1 cellular context compared by ENCODE assay signal in the genomic region with DNA sequence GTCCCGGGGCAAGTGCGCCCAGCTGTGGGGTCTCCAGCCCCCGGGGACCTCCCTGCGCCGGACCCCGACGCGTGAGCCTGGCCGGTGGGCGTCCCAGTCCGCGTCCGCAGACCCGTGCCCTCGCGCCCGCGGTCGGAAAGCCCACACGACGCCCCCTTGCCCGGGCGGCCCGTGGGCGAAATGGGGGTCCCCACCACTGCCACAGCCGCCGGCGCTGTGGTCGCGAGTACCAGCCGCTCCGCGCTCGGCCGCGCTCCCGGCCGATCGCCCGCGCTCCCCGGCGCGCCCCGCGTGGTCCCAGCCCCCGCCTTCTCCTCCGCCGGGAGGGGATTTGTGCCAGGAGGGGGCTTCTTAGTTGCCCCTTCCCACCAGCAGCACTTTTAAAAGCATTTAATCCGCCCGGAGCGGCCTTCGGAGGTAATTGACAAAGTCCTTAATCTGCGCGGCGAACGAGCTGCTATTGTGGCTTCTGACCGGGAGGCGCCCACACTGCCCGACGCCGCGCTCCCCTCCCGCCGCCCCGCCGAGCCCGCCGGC.
TF ChIP-seq lines count a peak whose summit lies in the region.

No MANE protein-coding gene starts in this region.

TF ChIP-seq in HEK293, 187 proteins besides CTCF, POLR2A, EP300 and RAD21 (continued from another document):
- TF ChIP-seq SP2 (tag by site-specific recombination; IDR thresholded peaks at IDR 0.05) = no peak
- TF ChIP-seq, protein P1, sequence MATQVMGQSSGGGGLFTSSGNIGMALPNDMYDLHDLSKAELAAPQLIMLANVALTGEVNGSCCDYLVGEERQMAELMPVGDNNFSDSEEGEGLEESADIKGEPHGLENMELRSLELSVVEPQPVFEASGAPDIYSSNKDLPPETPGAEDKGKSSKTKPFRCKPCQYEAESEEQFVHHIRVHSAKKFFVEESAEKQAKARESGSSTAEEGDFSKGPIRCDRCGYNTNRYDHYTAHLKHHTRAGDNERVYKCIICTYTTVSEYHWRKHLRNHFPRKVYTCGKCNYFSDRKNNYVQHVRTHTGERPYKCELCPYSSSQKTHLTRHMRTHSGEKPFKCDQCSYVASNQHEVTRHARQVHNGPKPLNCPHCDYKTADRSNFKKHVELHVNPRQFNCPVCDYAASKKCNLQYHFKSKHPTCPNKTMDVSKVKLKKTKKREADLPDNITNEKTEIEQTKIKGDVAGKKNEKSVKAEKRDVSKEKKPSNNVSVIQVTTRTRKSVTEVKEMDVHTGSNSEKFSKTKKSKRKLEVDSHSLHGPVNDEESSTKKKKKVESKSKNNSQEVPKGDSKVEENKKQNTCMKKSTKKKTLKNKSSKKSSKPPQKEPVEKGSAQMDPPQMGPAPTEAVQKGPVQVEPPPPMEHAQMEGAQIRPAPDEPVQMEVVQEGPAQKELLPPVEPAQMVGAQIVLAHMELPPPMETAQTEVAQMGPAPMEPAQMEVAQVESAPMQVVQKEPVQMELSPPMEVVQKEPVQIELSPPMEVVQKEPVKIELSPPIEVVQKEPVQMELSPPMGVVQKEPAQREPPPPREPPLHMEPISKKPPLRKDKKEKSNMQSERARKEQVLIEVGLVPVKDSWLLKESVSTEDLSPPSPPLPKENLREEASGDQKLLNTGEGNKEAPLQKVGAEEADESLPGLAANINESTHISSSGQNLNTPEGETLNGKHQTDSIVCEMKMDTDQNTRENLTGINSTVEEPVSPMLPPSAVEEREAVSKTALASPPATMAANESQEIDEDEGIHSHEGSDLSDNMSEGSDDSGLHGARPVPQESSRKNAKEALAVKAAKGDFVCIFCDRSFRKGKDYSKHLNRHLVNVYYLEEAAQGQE (tag by site-specific recombination; IDR thresholded peaks at IDR 0.05) = no peak
- TF ChIP-seq GLIS2 (tag by site-specific recombination; IDR thresholded peaks at IDR 0.05) = peak; percentile 44; the same call in 1 of the 2 replicates
- TF ChIP-seq, protein P2, sequence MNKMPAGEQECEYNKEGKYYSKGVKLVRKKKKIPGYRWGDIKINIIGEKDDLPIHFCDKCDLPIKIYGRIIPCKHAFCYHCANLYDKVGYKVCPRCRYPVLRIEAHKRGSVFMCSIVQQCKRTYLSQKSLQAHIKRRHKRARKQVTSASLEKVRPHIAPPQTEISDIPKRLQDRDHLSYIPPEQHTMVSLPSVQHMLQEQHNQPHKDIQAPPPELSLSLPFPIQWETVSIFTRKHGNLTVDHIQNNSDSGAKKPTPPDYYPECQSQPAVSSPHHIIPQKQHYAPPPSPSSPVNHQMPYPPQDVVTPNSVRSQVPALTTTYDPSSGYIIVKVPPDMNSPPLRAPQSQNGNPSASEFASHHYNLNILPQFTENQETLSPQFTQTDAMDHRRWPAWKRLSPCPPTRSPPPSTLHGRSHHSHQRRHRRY (tag by site-specific recombination; IDR thresholded peaks at IDR 0.05) = no peak
- TF ChIP-seq ZNF596 (tag by site-specific recombination; IDR thresholded peaks at IDR 0.05) = no peak
- TF ChIP-seq KLF10 (tag by site-specific recombination; IDR thresholded peaks at IDR 0.05) = no peak
- TF ChIP-seq, protein P3, sequence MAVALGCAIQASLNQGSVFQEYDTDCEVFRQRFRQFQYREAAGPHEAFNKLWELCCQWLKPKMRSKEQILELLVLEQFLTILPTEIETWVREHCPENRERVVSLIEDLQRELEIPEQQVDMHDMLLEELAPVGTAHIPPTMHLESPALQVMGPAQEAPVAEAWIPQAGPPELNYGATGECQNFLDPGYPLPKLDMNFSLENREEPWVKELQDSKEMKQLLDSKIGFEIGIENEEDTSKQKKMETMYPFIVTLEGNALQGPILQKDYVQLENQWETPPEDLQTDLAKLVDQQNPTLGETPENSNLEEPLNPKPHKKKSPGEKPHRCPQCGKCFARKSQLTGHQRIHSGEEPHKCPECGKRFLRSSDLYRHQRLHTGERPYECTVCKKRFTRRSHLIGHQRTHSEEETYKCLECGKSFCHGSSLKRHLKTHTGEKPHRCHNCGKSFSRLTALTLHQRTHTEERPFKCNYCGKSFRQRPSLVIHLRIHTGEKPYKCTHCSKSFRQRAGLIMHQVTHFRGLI (tag by site-specific recombination; IDR thresholded peaks at IDR 0.05) = no peak
- no peak for TF ChIP-seq OSR2 (tag by site-specific recombination; IDR thresholded peaks at IDR 0.05)
- TF ChIP-seq ZNF621 (tag by site-specific recombination; IDR thresholded peaks at IDR 0.05) = no peak
- no peak for TF ChIP-seq ZNF776 (tag by site-specific recombination; IDR thresholded peaks at IDR 0.05; ENCODE audit: borderline replicate concordance)
- TF ChIP-seq, protein P4, sequence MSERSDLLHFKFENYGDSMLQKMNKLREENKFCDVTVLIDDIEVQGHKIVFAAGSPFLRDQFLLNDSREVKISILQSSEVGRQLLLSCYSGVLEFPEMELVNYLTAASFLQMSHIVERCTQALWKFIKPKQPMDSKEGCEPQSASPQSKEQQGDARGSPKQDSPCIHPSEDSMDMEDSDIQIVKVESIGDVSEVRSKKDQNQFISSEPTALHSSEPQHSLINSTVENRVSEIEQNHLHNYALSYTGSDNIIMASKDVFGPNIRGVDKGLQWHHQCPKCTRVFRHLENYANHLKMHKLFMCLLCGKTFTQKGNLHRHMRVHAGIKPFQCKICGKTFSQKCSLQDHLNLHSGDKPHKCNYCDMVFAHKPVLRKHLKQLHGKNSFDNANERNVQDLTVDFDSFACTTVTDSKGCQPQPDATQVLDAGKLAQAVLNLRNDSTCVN (tag by site-specific recombination; optimal IDR thresholded peaks at IDR 0.05) = peak; percentile 55
- TF ChIP-seq TCF7L2 (IDR thresholded peaks at IDR 0.05; ENCODE audit: borderline replicate concordance, low read depth, low read length) = no peak
- TF ChIP-seq ZBTB20 (tag by site-specific recombination; IDR thresholded peaks at IDR 0.05) = 0 out of 2 replicates have a peak, but pooled peaks have one; percentile 1
- no peak for TF ChIP-seq ZNF529 (tag by site-specific recombination; IDR thresholded peaks at IDR 0.05; ENCODE audit: insufficient replicate concordance)
- no peak for TF ChIP-seq HOXD13 (CRISPR knock-in tag; IDR thresholded peaks at IDR 0.05; ENCODE audit: borderline replicate concordance)
- TF ChIP-seq ZNF391 (tag by site-specific recombination; IDR thresholded peaks at IDR 0.05; ENCODE audit: borderline replicate concordance, low read depth) = no peak
- TF ChIP-seq ZNF140 (tag by site-specific recombination; IDR thresholded peaks at IDR 0.05) = no peak
- no peak for TF ChIP-seq OVOL3 (tag by site-specific recombination; IDR thresholded peaks at IDR 0.05)
- TF ChIP-seq, protein P5, sequence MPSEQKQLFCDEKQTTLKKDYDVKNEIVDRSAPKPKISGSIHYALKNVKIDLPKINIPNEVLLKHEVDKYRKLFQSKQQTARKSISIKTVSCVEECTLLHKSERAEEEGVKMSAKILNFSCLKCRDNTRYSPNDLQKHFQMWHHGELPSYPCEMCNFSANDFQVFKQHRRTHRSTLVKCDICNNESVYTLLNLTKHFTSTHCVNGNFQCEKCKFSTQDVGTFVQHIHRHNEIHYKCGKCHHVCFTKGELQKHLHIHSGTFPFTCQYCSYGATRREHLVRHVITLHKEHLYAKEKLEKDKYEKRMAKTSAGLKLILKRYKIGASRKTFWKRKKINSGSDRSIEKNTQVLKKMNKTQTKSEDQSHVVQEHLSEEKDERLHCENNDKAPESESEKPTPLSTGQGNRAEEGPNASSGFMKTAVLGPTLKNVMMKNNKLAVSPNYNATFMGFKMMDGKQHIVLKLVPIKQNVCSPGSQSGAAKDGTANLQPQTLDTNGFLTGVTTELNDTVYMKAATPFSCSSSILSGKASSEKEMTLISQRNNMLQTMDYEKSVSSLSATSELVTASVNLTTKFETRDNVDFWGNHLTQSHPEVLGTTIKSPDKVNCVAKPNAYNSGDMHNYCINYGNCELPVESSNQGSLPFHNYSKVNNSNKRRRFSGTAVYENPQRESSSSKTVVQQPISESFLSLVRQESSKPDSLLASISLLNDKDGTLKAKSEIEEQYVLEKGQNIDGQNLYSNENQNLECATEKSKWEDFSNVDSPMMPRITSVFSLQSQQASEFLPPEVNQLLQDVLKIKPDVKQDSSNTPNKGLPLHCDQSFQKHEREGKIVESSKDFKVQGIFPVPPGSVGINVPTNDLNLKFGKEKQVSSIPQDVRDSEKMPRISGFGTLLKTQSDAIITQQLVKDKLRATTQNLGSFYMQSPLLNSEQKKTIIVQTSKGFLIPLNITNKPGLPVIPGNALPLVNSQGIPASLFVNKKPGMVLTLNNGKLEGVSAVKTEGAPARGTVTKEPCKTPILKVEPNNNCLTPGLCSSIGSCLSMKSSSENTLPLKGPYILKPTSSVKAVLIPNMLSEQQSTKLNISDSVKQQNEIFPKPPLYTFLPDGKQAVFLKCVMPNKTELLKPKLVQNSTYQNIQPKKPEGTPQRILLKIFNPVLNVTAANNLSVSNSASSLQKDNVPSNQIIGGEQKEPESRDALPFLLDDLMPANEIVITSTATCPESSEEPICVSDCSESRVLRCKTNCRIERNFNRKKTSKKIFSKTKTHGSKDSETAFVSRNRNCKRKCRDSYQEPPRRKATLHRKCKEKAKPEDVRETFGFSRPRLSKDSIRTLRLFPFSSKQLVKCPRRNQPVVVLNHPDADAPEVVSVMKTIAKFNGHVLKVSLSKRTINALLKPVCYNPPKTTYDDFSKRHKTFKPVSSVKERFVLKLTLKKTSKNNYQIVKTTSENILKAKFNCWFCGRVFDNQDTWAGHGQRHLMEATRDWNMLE (tag by site-specific recombination; conservative IDR thresholded peaks at IDR 0.05; ENCODE audit: low read depth) = no peak
- TF ChIP-seq ZEB2 (tag by site-specific recombination; IDR thresholded peaks at IDR 0.05) = no peak
- TF ChIP-seq ZNF830 (tag by site-specific recombination; IDR thresholded peaks at IDR 0.05; ENCODE audit: low read depth) = no peak
- no peak for TF ChIP-seq ZNF404 (tag by site-specific recombination; IDR thresholded peaks at IDR 0.05)
- no peak for TF ChIP-seq ZNF394 (tag by site-specific recombination; IDR thresholded peaks at IDR 0.05; ENCODE audit: borderline replicate concordance)
- TF ChIP-seq, protein P6, sequence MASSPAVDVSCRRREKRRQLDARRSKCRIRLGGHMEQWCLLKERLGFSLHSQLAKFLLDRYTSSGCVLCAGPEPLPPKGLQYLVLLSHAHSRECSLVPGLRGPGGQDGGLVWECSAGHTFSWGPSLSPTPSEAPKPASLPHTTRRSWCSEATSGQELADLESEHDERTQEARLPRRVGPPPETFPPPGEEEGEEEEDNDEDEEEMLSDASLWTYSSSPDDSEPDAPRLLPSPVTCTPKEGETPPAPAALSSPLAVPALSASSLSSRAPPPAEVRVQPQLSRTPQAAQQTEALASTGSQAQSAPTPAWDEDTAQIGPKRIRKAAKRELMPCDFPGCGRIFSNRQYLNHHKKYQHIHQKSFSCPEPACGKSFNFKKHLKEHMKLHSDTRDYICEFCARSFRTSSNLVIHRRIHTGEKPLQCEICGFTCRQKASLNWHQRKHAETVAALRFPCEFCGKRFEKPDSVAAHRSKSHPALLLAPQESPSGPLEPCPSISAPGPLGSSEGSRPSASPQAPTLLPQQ (tag by site-specific recombination; IDR thresholded peaks at IDR 0.05) = 0 out of 2 replicates have a peak, but pooled peaks have one; percentile 9
- no peak for TF ChIP-seq GFI1B (tag by site-specific recombination; IDR thresholded peaks at IDR 0.05)
TF ChIP-seq in HEK293: peak in this region for 5.
